Comparison of ENCODE assay signal across 17 cellular contexts in the genomic region with DNA sequence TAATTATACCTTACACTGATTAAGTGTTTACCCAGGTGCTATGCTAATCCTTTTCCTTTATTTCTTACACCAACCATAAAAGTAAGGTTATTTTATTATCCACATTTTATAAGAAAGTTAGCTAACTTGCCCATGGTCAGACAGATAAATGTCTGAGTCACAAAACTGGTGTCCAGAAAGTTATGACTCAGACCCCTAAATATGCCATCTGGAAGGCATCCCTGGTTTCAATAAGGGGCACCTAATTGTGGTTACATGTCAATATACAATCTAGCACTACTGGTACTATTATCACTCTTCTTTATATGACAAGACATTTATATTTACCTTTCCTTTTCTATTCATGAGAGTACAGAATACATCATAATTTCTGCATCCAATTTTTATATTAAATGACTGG.
DNase-seq lines count a peak whose midpoint lies in the region; ATAC-seq and TF ChIP-seq lines count a peak whose summit lies in the region.
"Had no signal": no experiment of that assay in that cellular context is flagged by ENCODE, and none has a peak within 500 bp of the region (broad histone marks: within the 10 kb centered on the region; RNA-seq: fewer than 3 reads in every experiment).

No MANE protein-coding gene starts in this region.

- CTCF ChIA-PET in PC-3 (lab: Charles Lee): no interaction called here

- no peaks in the 10 kb centered on the region for H4K20me1 ChIP-seq in PC-3 (ENCODE audit: low read length)
- no peaks in the 10 kb centered on the region for H4K20me1 ChIP-seq in osteoblast (ENCODE audit: insufficient read depth, low read length)

- no peak overlapping the region for H3K27ac ChIP-seq in PC-3 (ENCODE audit: low read length)
- no peak overlapping the region for H3K27ac ChIP-seq in osteoblast (ENCODE audit: low read depth, low read length)
- H3K27ac ChIP-seq in right atrium auricular region: no peak overlapping the region
- H3K27ac ChIP-seq: PC-9, transverse colon had no signal

- H3K36me3 Mint-ChIP-seq in T-helper 17 cell (ENCODE audit: low read depth): no peaks in the 10 kb centered on the region
- no peaks in the 10 kb centered on the region for H3K36me3 Mint-ChIP-seq in activated T-helper 17 cell treated with anti-CD3 and anti-CD28 coated beads, Interleukin-2, amount 50 U/mL, for 72 hours (ENCODE audit: low read depth)
- no peaks in the 10 kb centered on the region for H3K36me3 Mint-ChIP-seq in CD14-positive monocyte
- H3K36me3 Mint-ChIP-seq: activated CD8-positive, alpha-beta memory T cell treated with anti-CD3 and anti-CD28 coated beads, Interleukin-2, amount 10 ng/mL, durations not matched to agents 7 days and 5 days; CD4-positive, alpha-beta memory T cell; naive B cell had no signal

- TF ChIP-seq CTCF in PC-3 (conservative IDR thresholded peaks at IDR 0.05; ENCODE audit: low read depth, low read length) (no peak), epithelial cell of esophagus (IDR thresholded peaks at IDR 0.05; ENCODE audit: insufficient read depth, low read depth, low read length, missing control alignments) (no peak), osteoblast (IDR thresholded peaks at IDR 0.05; ENCODE audit: extremely low read depth, low read depth, low read length) (no peak), CD14-positive monocyte (IDR thresholded peaks at IDR 0.05) (no peak), right atrium auricular region (IDR thresholded peaks at IDR 0.05) (no peak)

- H3K9me3 ChIP-seq in PC-3 (ENCODE audit: low read length) (no peaks in the 10 kb centered on the region), osteoblast (ENCODE audit: low read depth, low read length) (no peaks in the 10 kb centered on the region), T-helper 17 cell (ENCODE audit: control insufficient read depth, low read length, poor library complexity, severe bottlenecking) (no peaks in the 10 kb centered on the region), right atrium auricular region (no peaks in the 10 kb centered on the region)
- H3K9me3 ChIP-seq: transverse colon had no signal

- H3K4me1 ChIP-seq in PC-3 (ENCODE audit: insufficient read depth, low read length) (peaks cover 6% of the 10 kb centered on the region; the same call in 1 of the 2 replicates), osteoblast (ENCODE audit: insufficient read depth, low read length) (peaks cover 7% of the 10 kb centered on the region), right atrium auricular region (no peaks in the 10 kb centered on the region)

- intact Hi-C loops in PC-3 (cut with micrococcal nuclease) (loop anchor here (5.0 to 10.0 kb wide), 4 partner anchors 241 to 647 kb away; a partner anchor contains a TSS), CD14-positive monocyte (cut with micrococcal nuclease) (no loop called here)

- H3F3A ChIP-seq in PC-3 (ENCODE audit: low read length, unreplicated experiment): no peaks in the 10 kb centered on the region

- BruUV-seq in PC-3 (replicated peaks; lab: Mats Ljungman, UMichigan): no TSS peak

- H3K36me3 ChIP-seq in PC-3 (ENCODE audit: low read depth, low read length): no peaks in the 10 kb centered on the region
- no peaks in the 10 kb centered on the region for H3K36me3 ChIP-seq in osteoblast (ENCODE audit: insufficient read depth, low read length)
- H3K36me3 ChIP-seq in right atrium auricular region: no peaks in the 10 kb centered on the region
- H3K36me3 ChIP-seq: transverse colon had no signal

- H3K4me2 ChIP-seq in PC-3 (ENCODE audit: low read length) (no peak overlapping the region), osteoblast (ENCODE audit: insufficient read depth, low read length) (no peak overlapping the region)
- H3K4me2 ChIP-seq: PC-9 had no signal

- H3K27ac Mint-ChIP-seq in T-helper 17 cell (no peak overlapping the region), CD14-positive monocyte (no peak overlapping the region)
- H3K27ac Mint-ChIP-seq in activated T-helper 17 cell treated with anti-CD3 and anti-CD28 coated beads, Interleukin-2, amount 50 U/mL, for 72 hours: no peak overlapping the region
- H3K27ac Mint-ChIP-seq: activated CD8-positive, alpha-beta memory T cell treated with anti-CD3 and anti-CD28 coated beads, Interleukin-2, amount 10 ng/mL, durations not matched to agents 7 days and 5 days; CD4-positive, alpha-beta memory T cell; naive B cell had no signal

- H3K4me1 Mint-ChIP-seq in T-helper 17 cell: no peaks in the 10 kb centered on the region
- H3K4me1 Mint-ChIP-seq in activated T-helper 17 cell treated with anti-CD3 and anti-CD28 coated beads, Interleukin-2, amount 50 U/mL, for 72 hours: no peaks in the 10 kb centered on the region
- H3K4me1 Mint-ChIP-seq in CD14-positive monocyte: no peaks in the 10 kb centered on the region
- H3K4me1 Mint-ChIP-seq: activated CD8-positive, alpha-beta memory T cell treated with anti-CD3 and anti-CD28 coated beads, Interleukin-2, amount 10 ng/mL, durations not matched to agents 7 days and 5 days; CD4-positive, alpha-beta memory T cell; naive B cell had no signal

- H3K9me2 ChIP-seq in PC-3 (replicated peaks; ENCODE audit: low read length): no peaks in the 10 kb centered on the region

- H3K4me3 Mint-ChIP-seq in T-helper 17 cell: no peak overlapping the region
- no peak overlapping the region for H3K4me3 Mint-ChIP-seq in activated T-helper 17 cell treated with anti-CD3 and anti-CD28 coated beads, Interleukin-2, amount 50 U/mL, for 72 hours
- H3K4me3 Mint-ChIP-seq in CD14-positive monocyte: no peak overlapping the region
- H3K4me3 Mint-ChIP-seq: activated CD8-positive, alpha-beta memory T cell treated with anti-CD3 and anti-CD28 coated beads, Interleukin-2, amount 10 ng/mL, durations not matched to agents 7 days and 5 days; CD4-positive, alpha-beta memory T cell; naive B cell had no signal

- no peak overlapping the region for H3K9ac ChIP-seq in PC-3 (ENCODE audit: low read length)

- H2AFZ ChIP-seq in PC-3 (ENCODE audit: low read length) (no peak overlapping the region), osteoblast (ENCODE audit: low read length) (no peak overlapping the region)
- H2AFZ ChIP-seq: PC-9 had no signal

- ATAC-seq in PC-3: peak; percentile 66
- no peak for ATAC-seq in T-helper 17 cell
- no peak for ATAC-seq in activated T-helper 17 cell treated with anti-CD3 and anti-CD28 coated beads, Interleukin-2, amount 50 U/mL, for 72 hours (replicated peaks)
- ATAC-seq: activated CD8-positive, alpha-beta memory T cell treated with anti-CD3 and anti-CD28 coated beads, Interleukin-2, amount 10 ng/mL, durations not matched to agents 7 days and 5 days; left ventricle myocardium superior had no signal

- H3K79me2 ChIP-seq in PC-3 (ENCODE audit: low read length) (no peaks in the 10 kb centered on the region), osteoblast (ENCODE audit: insufficient read depth, low read length) (no peaks in the 10 kb centered on the region)

- DNase-seq in GM03348 (ENCODE audit: low spot score) (peak; percentile 54), PC-3 (peak; percentile 79), epithelial cell of esophagus (ENCODE audit: low read depth) (peak; percentile 54), osteoblast (ENCODE audit: insufficient read length, low spot score, missing footprints) (peak; percentile 68), T-helper 17 cell (no peak), CD14-positive monocyte (ENCODE audit: low spot score) (no peak), right atrium auricular region (ENCODE audit: low spot score) (no peak)
- DNase-seq: activated CD8-positive, alpha-beta memory T cell treated with anti-CD3 and anti-CD28 coated beads, Interleukin-2, amount 10 ng/mL, durations not matched to agents 7 days and 5 days; activated naive CD4-positive, alpha-beta T cell treated with Interleukin-2 at 50 U/mL for 16 hours; CD4-positive, alpha-beta memory T cell; central memory CD4-positive, alpha-beta T cell; left ventricle myocardium superior; naive B cell; NCI-H345; PC-9; transverse colon had no signal

- H3K27me3 ChIP-seq in PC-3 (ENCODE audit: low read length) (peaks cover 13% of the 10 kb centered on the region), osteoblast (ENCODE audit: insufficient read depth, low read length) (no peaks in the 10 kb centered on the region), right atrium auricular region (no peaks in the 10 kb centered on the region)
- H3K27me3 ChIP-seq: transverse colon had no signal

- H3K4me3 ChIP-seq in PC-3 (ENCODE audit: low read length): no peak overlapping the region
- no peak overlapping the region for H3K4me3 ChIP-seq in epithelial cell of esophagus (ENCODE audit: low read length)
- no peak overlapping the region for H3K4me3 ChIP-seq in osteoblast (ENCODE audit: insufficient read depth, low read length)
- no peak overlapping the region for H3K4me3 ChIP-seq in right atrium auricular region
- H3K4me3 ChIP-seq: PC-9, transverse colon had no signal

- POLR2A ChIA-PET in PC-3 (lab: Charles Lee; ENCODE audit: unreplicated experiment): no interaction called here

- H3K27me3 Mint-ChIP-seq in T-helper 17 cell (no peaks in the 10 kb centered on the region), CD14-positive monocyte (ENCODE audit: low read depth in 3 of 3) (no peaks in the 10 kb centered on the region)
- peaks cover 3% of the 10 kb centered on the region for H3K27me3 Mint-ChIP-seq in activated T-helper 17 cell treated with anti-CD3 and anti-CD28 coated beads, Interleukin-2, amount 50 U/mL, for 72 hours
- H3K27me3 Mint-ChIP-seq: activated CD8-positive, alpha-beta memory T cell treated with anti-CD3 and anti-CD28 coated beads, Interleukin-2, amount 10 ng/mL, durations not matched to agents 7 days and 5 days; CD4-positive, alpha-beta memory T cell; naive B cell had no signal

- peaks cover 9% of the 10 kb centered on the region for H3K9me3 Mint-ChIP-seq in activated T-helper 17 cell treated with anti-CD3 and anti-CD28 coated beads, Interleukin-2, amount 50 U/mL, for 72 hours
- peaks cover 0 to 2% (median 0%) of the 10 kb centered on the region in 7 donors for H3K9me3 Mint-ChIP-seq in CD14-positive monocyte

Comparison
In these comparisons a context has a peak if more than half of its experiments do, and no peak if none do; other contexts are left out.
1. DNase-seq: peak in GM03348 (single experiment), PC-3 (single experiment), epithelial cell of esophagus (single experiment) and osteoblast (single experiment); none in T-helper 17 cell (0 of 3), CD14-positive monocyte (single experiment) and right atrium auricular region (single experiment).